ENCODE assay signal across 20 cellular contexts in the genomic region with DNA sequence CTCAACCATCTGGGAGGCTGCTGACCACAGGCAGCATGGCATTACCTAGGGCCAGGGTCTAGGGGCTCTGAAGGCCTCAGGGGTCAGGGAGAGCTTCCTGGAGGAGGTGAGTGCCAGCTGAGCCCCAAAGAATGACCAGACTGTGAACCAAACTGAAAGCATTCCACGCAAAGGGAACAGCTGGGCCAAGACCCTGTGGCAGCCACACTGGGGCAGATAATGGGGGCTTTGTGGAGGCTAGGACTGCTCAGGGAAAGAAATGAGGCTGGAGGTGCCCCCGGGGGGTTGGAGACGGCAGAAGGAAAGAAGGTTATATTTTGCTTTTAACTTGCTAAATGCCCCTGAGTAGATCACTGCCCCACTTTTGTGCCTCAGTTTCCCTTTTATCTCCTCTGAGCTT. TPM values are rescaled to one million over a fixed set of nuclear protein-coding genes. Genes with fewer than 3 reads are reported as not detected.
DNase-seq lines count a peak whose midpoint lies in the region; ATAC-seq and TF ChIP-seq lines count a peak whose summit lies in the region.
"Had no signal": no experiment of that assay in that cellular context is flagged by ENCODE, and none has a peak within 500 bp of the region (broad histone marks: within the 10 kb centered on the region; RNA-seq: fewer than 3 reads in every experiment).

No MANE protein-coding gene starts in this region.

- no peak for ATAC-seq in RWPE2 (ENCODE audit: low read depth)
- no peak for ATAC-seq in lower lobe of right lung
- no peak for ATAC-seq in GM21786 (IDR thresholded peaks at IDR 0.05; ENCODE audit: unreplicated experiment)

- no peak for DNase-seq in breast epithelium (ENCODE audit: low spot score in 2 of 2)
- DNase-seq in MCF 10A (ENCODE audit: unreplicated experiment): no peak
- no peak for DNase-seq in RWPE2 (ENCODE audit: low spot score)
- no peak for DNase-seq in lower lobe of right lung
- no peak for DNase-seq in substantia nigra (lab: John Stamatoyannopoulos, UW)
- no peak for DNase-seq in HUDEP-2 (lab: John Stamatoyannopoulos, UW; ENCODE audit: unreplicated experiment in 76 of 76)
- DNase-seq in DMS53 (lab: John Stamatoyannopoulos, UW): no peak
- DNase-seq: activated naive CD4-positive, alpha-beta T cell treated with Interleukin-2 at 50 U/mL for 16 hours; CD4-positive, alpha-beta memory T cell; effector CD8-positive, alpha-beta T cell; EL; MM.1S; naive thymus-derived CD4-positive, alpha-beta T cell; NCI-H2029 treated with DMSO at 0.1 percent for 48 hours; NCI-H524 treated with DMSO at 0.1 percent for 48 hours; stimulated activated CD4-positive, alpha-beta T cell treated with anti-CD3 and anti-CD28 coated beads, Interleukin-1b, Interleukin-23, amount 100 ng/mL, for 48 hours; T-helper 1 cell had no signal

- TF ChIP-seq CTCF in breast epithelium (IDR thresholded peaks at IDR 0.05) (no peak), MCF 10A (IDR thresholded peaks at IDR 0.05; ENCODE audit: unreplicated experiment) (no peak), RWPE2 (IDR thresholded peaks at IDR 0.05; ENCODE audit: poor library complexity, severe bottlenecking) (no peak), lower lobe of right lung (IDR thresholded peaks at IDR 0.05) (no peak)

- no peak overlapping the region for H3K27ac Mint-ChIP-seq in MCF 10A (ENCODE audit: low read depth, unreplicated experiment)

- no peaks in the 10 kb centered on the region for H3K27me3 Mint-ChIP-seq in MCF 10A (ENCODE audit: insufficient read depth, unreplicated experiment)
- H3K27me3 Mint-ChIP-seq: CD4-positive, alpha-beta memory T cell; naive thymus-derived CD4-positive, alpha-beta T cell had no signal

- H3K36me3 Mint-ChIP-seq in MCF 10A (ENCODE audit: insufficient read depth, unreplicated experiment): peaks cover 41% of the 10 kb centered on the region

- H3K9me3 Mint-ChIP-seq in MCF 10A (ENCODE audit: unreplicated experiment): no peaks in the 10 kb centered on the region
- H3K9me3 Mint-ChIP-seq: CD4-positive, alpha-beta memory T cell; naive thymus-derived CD4-positive, alpha-beta T cell had no signal

- BruUV-seq in MCF 10A (replicated peaks; lab: Mats Ljungman, UMichigan): no TSS peak

- intact Hi-C loops in breast epithelium (cut with DNase I; ENCODE audit: low total_unique reads): no loop called here
- intact Hi-C loops in MCF 10A (cut with micrococcal nuclease): loop anchor here (5.0 kb wide), 1 partner anchor 54 kb away; no protein-coding TSS in a partner anchor
- intact Hi-C loops in lower lobe of right lung (cut with DNase I): no loop called here

- H3K9me3 ChIP-seq in breast epithelium: no peaks in the 10 kb centered on the region
- no peaks in the 10 kb centered on the region for H3K9me3 ChIP-seq in RWPE2 (ENCODE audit: severe bottlenecking)
- H3K9me3 ChIP-seq in lower lobe of right lung: no peaks in the 10 kb centered on the region
- H3K9me3 ChIP-seq: left lung, thoracic aorta had no signal

- H3K4me3 ChIP-seq in breast epithelium: no peak overlapping the region
- H3K4me3 ChIP-seq in RWPE2 (ENCODE audit: severe bottlenecking): no peak overlapping the region
- H3K4me3 ChIP-seq in lower lobe of right lung: no peak overlapping the region
- H3K4me3 ChIP-seq: left lung, thoracic aorta had no signal

- H3K27ac ChIP-seq in breast epithelium: peak overlapping the region; percentile 8 to 17
- peak overlapping the region; percentile 48 for H3K27ac ChIP-seq in RWPE2 (ENCODE audit: poor library complexity, severe bottlenecking)
- peak overlapping the region; percentile 62 for H3K27ac ChIP-seq in lower lobe of right lung
- peak overlapping the region; percentile 17 for H3K27ac ChIP-seq in substantia nigra (ENCODE audit: low read depth, low read length, poor library complexity, severe bottlenecking)
- H3K27ac ChIP-seq: thoracic aorta had no signal

- no peak for TF ChIP-seq POLR2A in breast epithelium (IDR thresholded peaks at IDR 0.05)

- POLR2A ChIA-PET in MCF 10A (lab: Yijun Ruan, JAX): interaction anchor here (0.9 to 1.9 kb wide), 3 partner anchors 10 to 55 kb away, joined by 3 to 7 read pairs (median 6); no protein-coding TSS in a partner anchor

- H3K4me1 Mint-ChIP-seq in MCF 10A (ENCODE audit: insufficient read depth, unreplicated experiment): peaks cover 13% of the 10 kb centered on the region

- H3K27me3 ChIP-seq in breast epithelium (no peaks in the 10 kb centered on the region), RWPE2 (ENCODE audit: insufficient read depth, poor library complexity, severe bottlenecking) (no peaks in the 10 kb centered on the region), lower lobe of right lung (ENCODE audit: low read depth) (no peaks in the 10 kb centered on the region)
- H3K27me3 ChIP-seq: left lung had no signal

- H3K36me3 ChIP-seq in breast epithelium: no peaks in the 10 kb centered on the region
- peaks cover 11% of the 10 kb centered on the region; the same call in 1 of the 2 replicates for H3K36me3 ChIP-seq in RWPE2 (ENCODE audit: low read depth)
- peaks cover 60% of the 10 kb centered on the region for H3K36me3 ChIP-seq in lower lobe of right lung

- H3K4me1 ChIP-seq in breast epithelium: peaks cover 0 to 9% of the 10 kb centered on the region in 2 donors
- peaks cover 12% of the 10 kb centered on the region for H3K4me1 ChIP-seq in RWPE2 (ENCODE audit: insufficient read depth, poor library complexity, severe bottlenecking)
- H3K4me1 ChIP-seq in lower lobe of right lung: peaks cover 55% of the 10 kb centered on the region

- CTCF ChIA-PET in MCF 10A (lab: Yijun Ruan, JAX): interaction anchor here (1.0 to 2.1 kb wide), 7 partner anchors 12 to 866 kb away, joined by 3 to 9 read pairs (median 4); no protein-coding TSS in a partner anchor

- H3K4me3 Mint-ChIP-seq in MCF 10A (ENCODE audit: unreplicated experiment): no peak overlapping the region
- H3K4me3 Mint-ChIP-seq: CD4-positive, alpha-beta memory T cell; naive thymus-derived CD4-positive, alpha-beta T cell had no signal

RNA-seq across cellular contexts. Expression of a gene that starts 57.6 kb away (rescaled TPM):
- total RNA-seq in breast epithelium: 10 to 100 TPM; 34.4 to 63.7 (median 39.8) TPM
- 15.5 and 20.3 TPM in 2 replicates for total RNA-seq in MCF 10A (2022)
- 102 TPM for total RNA-seq in lower lobe of right lung
